10 cellular contexts compared by ENCODE assay signal in the genomic region with DNA sequence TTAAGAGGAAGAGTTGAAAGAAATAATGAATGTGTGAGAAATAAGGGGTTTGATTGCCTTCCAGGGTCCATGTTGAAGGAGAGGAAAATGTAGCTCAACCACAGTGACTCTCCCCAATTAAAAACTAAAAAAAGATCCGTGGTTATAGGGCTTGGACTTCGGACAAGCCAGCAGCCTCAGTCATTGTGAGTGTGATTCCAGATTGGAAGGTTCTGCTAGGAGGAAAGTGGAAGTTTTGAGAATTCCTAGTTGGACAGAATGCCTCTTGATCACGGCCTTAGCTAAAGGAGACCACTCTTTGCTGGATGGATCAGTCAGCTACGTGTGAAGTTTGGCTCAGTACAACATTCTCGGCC. TPM values are rescaled to one million over a fixed set of nuclear protein-coding genes. Genes with fewer than 3 reads are reported as not detected.
A peak's percentile ranks its signal among the peaks of the same experiment; 100 is the strongest.
DNase-seq lines count a peak whose midpoint lies in the region; ATAC-seq, FAIRE-seq and TF ChIP-seq lines count a peak whose summit lies in the region.
"Had no signal": no experiment of that assay in that cellular context is flagged by ENCODE, and none has a peak within 500 bp of the region (broad histone marks: within the 10 kb centered on the region; RNA-seq: fewer than 3 reads in every experiment).

No MANE protein-coding gene starts in this region.

- no peaks in the 10 kb centered on the region for H3K36me3 Mint-ChIP-seq in activated naive CD8-positive, alpha-beta T cell treated with anti-CD3 and anti-CD28 coated beads, Interleukin-2, amount 10 ng/mL, durations not matched to agents 7 days and 5 days
- H3K36me3 Mint-ChIP-seq in mesothelial cell of epicardium, result no peaks in the 10 kb centered on the region

- BruUV-seq in HepG2 (replicated peaks; lab: Mats Ljungman, UMichigan), result no TSS peak

- FAIRE-seq in HepG2 (lab: Jason Lieb, UNC), result no peak

- H3K9ac ChIP-seq in HepG2 (ENCODE audit: insufficient read depth, low read depth, low read length), result no peak overlapping the region

- H3K79me2 ChIP-seq in HepG2 (ENCODE audit: insufficient read depth, low read length), result peaks cover 94% of the 10 kb centered on the region

- no peak overlapping the region for H3K27ac ChIP-seq in HepG2 (ENCODE audit: extremely low read length, insufficient read depth, low read length)
- H3K27ac ChIP-seq in right lobe of liver, result no peak overlapping the region
- H3K27ac ChIP-seq in aorta (ENCODE audit: low read depth in 1 of 2, low read length in 2 of 2), result peak overlapping the region; percentile 54 to 62
- H3K27ac ChIP-seq in spleen, result peak overlapping the region in 4 of 8 donors; percentile 1 to 59 (median 40)

- peaks cover 92% of the 10 kb centered on the region for H4K20me1 ChIP-seq in HepG2 (ENCODE audit: insufficient read depth, low read length)

- POLR2A ChIA-PET in HepG2 (lab: Yijun Ruan, JAX), result no interaction called here
- POLR2A ChIA-PET in activated naive CD8-positive, alpha-beta T cell treated with anti-CD3 and anti-CD28 coated beads, Interleukin-2, amount 10 ng/mL, durations not matched to agents 7 days and 5 days (lab: Charles Lee), result interaction anchor here (0.7 kb wide), 1 partner anchor 51 kb away, joined by 3 read pairs; no protein-coding TSS in a partner anchor

- H3K4me1 ChIP-seq in HepG2 (ENCODE audit: insufficient read depth, low read length), result peaks cover 90% of the 10 kb centered on the region
- peaks cover 0 to 33% (median 7%) of the 10 kb centered on the region in 4 donors for H3K4me1 ChIP-seq in right lobe of liver
- H3K4me1 ChIP-seq in aorta (ENCODE audit: control insufficient read depth in 1 of 2, insufficient read depth in 2 of 2, low read length in 2 of 2), result no peaks in the 10 kb centered on the region
- H3K4me1 ChIP-seq in spleen, result peaks cover 0 to 46% (median 31%) of the 10 kb centered on the region in 6 donors

- no peak for TF ChIP-seq RAD21 in HepG2 (CRISPR knock-in tag; IDR thresholded peaks at IDR 0.05)

- TF ChIP-seq EP300 in HepG2 (IDR thresholded peaks at IDR 0.05; ENCODE audit: low read depth in 2 of 2, low read length in 2 of 2), result no peak
- no peak for TF ChIP-seq EP300 in HepG2 (CRISPR knock-in tag; IDR thresholded peaks at IDR 0.05; ENCODE audit: borderline replicate concordance)

- CTCF ChIA-PET in HepG2 (lab: Yijun Ruan, JAX; ENCODE audit: low intra/inter-chr PET ratio, low total read pairs), result no interaction called here

- H3K4me3 ChIP-seq in HepG2 (replicated peaks in 1 of 3; ENCODE audit: insufficient read depth in 1 of 3, low read depth in 2 of 3, low read length in 3 of 3) (no peak overlapping the region), right lobe of liver (no peak overlapping the region), aorta (ENCODE audit: low read length in 2 of 2) (no peak overlapping the region), spleen (no peak overlapping the region)

- 73% methylated on average over 3 of the region's 5 CpGs for WGBS in HepG2 (ENCODE audit: low lambda C conversion rate)
- WGBS in right lobe of liver (ENCODE audit: insufficient coverage, low coverage, low lambda C conversion rate, missing lambda C conversion rate), result 45% methylated on average over 3 of the region's 5 CpGs
- WGBS in aorta, 2 donors, result 5 to 14% methylated on average over 5 of the region's 5 CpGs
- WGBS in spleen, 5 donors, result 73 to 83% (median 79%) methylated on average over 5 of the region's 5 CpGs

- intact Hi-C loops in HepG2 (cut with micrococcal nuclease; ENCODE audit: unreplicated experiment) (no loop called here), right lobe of liver (cut with DNase I) (no loop called here), aorta (cut with DNase I) (no loop called here), spleen (cut with DNase I; ENCODE audit: low total_unique reads) (no loop called here)

- H3K4me1 Mint-ChIP-seq in activated naive CD8-positive, alpha-beta T cell treated with anti-CD3 and anti-CD28 coated beads, Interleukin-2, amount 10 ng/mL, durations not matched to agents 7 days and 5 days, result peaks cover 25% of the 10 kb centered on the region
- H3K4me1 Mint-ChIP-seq in mesothelial cell of epicardium, result peaks cover 53% of the 10 kb centered on the region

- no peak overlapping the region for H2AFZ ChIP-seq in HepG2 (ENCODE audit: low read length)

- H3K9me3 Mint-ChIP-seq in activated naive CD8-positive, alpha-beta T cell treated with anti-CD3 and anti-CD28 coated beads, Interleukin-2, amount 10 ng/mL, durations not matched to agents 7 days and 5 days, result no peaks in the 10 kb centered on the region
- no peaks in the 10 kb centered on the region for H3K9me3 Mint-ChIP-seq in mesothelial cell of epicardium

- in situ Hi-C loops in HepG2 (cut with HindIII; ENCODE audit: extremely low pct_ligation_motif_present, low pct_unique_long_range_greater_than_20kb), result no loop called here

- no peaks in the 10 kb centered on the region for H3K27me3 ChIP-seq in HepG2 (ENCODE audit: control insufficient read depth in 1 of 2, insufficient read depth in 2 of 2, low read length in 2 of 2)
- no peaks in the 10 kb centered on the region for H3K27me3 ChIP-seq in right lobe of liver
- H3K27me3 ChIP-seq in aorta (ENCODE audit: control insufficient read depth in 1 of 2, insufficient read depth in 2 of 2, low read length in 1 of 2), result no peaks in the 10 kb centered on the region
- H3K27me3 ChIP-seq in spleen (replicated peaks in 1 of 7), result no peaks in the 10 kb centered on the region

- no peak for TF ChIP-seq CTCF in HepG2 (CRISPR knock-in tag; IDR thresholded peaks at IDR 0.05)
- no peak for TF ChIP-seq CTCF in right lobe of liver (IDR thresholded peaks at IDR 0.05)
- TF ChIP-seq CTCF in mesothelial cell of epicardium (IDR thresholded peaks at IDR 0.05; ENCODE audit: unreplicated experiment), result no peak
- no peak for TF ChIP-seq CTCF in spleen (IDR thresholded peaks at IDR 0.05 in 8 of 11, conservative IDR thresholded peaks at IDR 0.05 in 3 of 11)

- H3K9me3 ChIP-seq in HepG2 (ENCODE audit: low read length) (no peaks in the 10 kb centered on the region), right lobe of liver (no peaks in the 10 kb centered on the region), aorta (ENCODE audit: control insufficient read depth, low read length) (no peaks in the 10 kb centered on the region), spleen (no peaks in the 10 kb centered on the region)

- no peak for DNase-seq in HepG2 (ENCODE audit: low spot score)
- DNase-seq in right lobe of liver, result no peak
- DNase-seq in activated naive CD8-positive, alpha-beta T cell treated with anti-CD3 and anti-CD28 coated beads, Interleukin-2, amount 10 ng/mL, durations not matched to agents 7 days and 5 days, result no peak
- DNase-seq in mesothelial cell of epicardium (ENCODE audit: low spot score in 2 of 2, unreplicated experiment in 2 of 2), result no peak
- DNase-seq in aorta, result no peak
- no peak for DNase-seq in NCI-H1694 (lab: John Stamatoyannopoulos, UW)
- DNase-seq in spleen, result no peak
- DNase-seq: amniotic stem cell, NCI-H1092 had no signal

- H3K27ac Mint-ChIP-seq in activated naive CD8-positive, alpha-beta T cell treated with anti-CD3 and anti-CD28 coated beads, Interleukin-2, amount 10 ng/mL, durations not matched to agents 7 days and 5 days, result peak overlapping the region; percentile 20
- peak overlapping the region; percentile 88 for H3K27ac Mint-ChIP-seq in mesothelial cell of epicardium

- H3K36me3 ChIP-seq in HepG2 (replicated peaks in 1 of 2; ENCODE audit: control insufficient read depth in 1 of 2, insufficient read depth in 2 of 2, low read length in 2 of 2) (peaks cover 0 to 21% of the 10 kb centered on the region in 2 experiments; a peak in 4 of 5 replicates), right lobe of liver (no peaks in the 10 kb centered on the region), aorta (ENCODE audit: control insufficient read depth in 1 of 2, insufficient read depth in 2 of 2, low read length in 1 of 2) (no peaks in the 10 kb centered on the region), spleen (no peaks in the 10 kb centered on the region)

- H3K27me3 Mint-ChIP-seq in activated naive CD8-positive, alpha-beta T cell treated with anti-CD3 and anti-CD28 coated beads, Interleukin-2, amount 10 ng/mL, durations not matched to agents 7 days and 5 days, result peaks cover 7% of the 10 kb centered on the region
- H3K27me3 Mint-ChIP-seq in mesothelial cell of epicardium (ENCODE audit: low read depth), result no peaks in the 10 kb centered on the region

- peak overlapping the region; percentile 12 for H3K4me3 Mint-ChIP-seq in activated naive CD8-positive, alpha-beta T cell treated with anti-CD3 and anti-CD28 coated beads, Interleukin-2, amount 10 ng/mL, durations not matched to agents 7 days and 5 days
- no peak overlapping the region for H3K4me3 Mint-ChIP-seq in mesothelial cell of epicardium

- no peak overlapping the region for H3K4me2 ChIP-seq in HepG2 (ENCODE audit: low read depth, low read length)

- ATAC-seq in HepG2 (no peak), right lobe of liver (no peak), aorta (ENCODE audit: low FRiP score) (peak; percentile 11), GM19395 (IDR thresholded peaks at IDR 0.05; ENCODE audit: unreplicated experiment) (no peak)
- ATAC-seq in activated naive CD8-positive, alpha-beta T cell treated with anti-CD3 and anti-CD28 coated beads, Interleukin-2, amount 10 ng/mL, durations not matched to agents 7 days and 5 days (ENCODE audit: low read depth), result no peak

- no peak for TF ChIP-seq POLR2A in HepG2 (IDR thresholded peaks at IDR 0.05; ENCODE audit: insufficient read depth in 1 of 2, low read depth in 2 of 2, low read length in 2 of 2)
- no peak for TF ChIP-seq POLR2A in right lobe of liver (IDR thresholded peaks at IDR 0.05)
- no peak for TF ChIP-seq POLR2A in spleen (IDR thresholded peaks at IDR 0.05)

RNA-seq across cellular contexts. Expression of gene FLNB, which starts 27.3 kb away (rescaled TPM):
- 48.8 and 130 TPM in 2 replicates for total RNA-seq in HepG2 (2016; rRNA removed; fragmentation: Illumina TruSeq; extraction: Trizol)
- 13.1 and 13.3 TPM in 2 replicates for total RNA-seq in HepG2 (2016; cell fraction: cytosol; rRNA removed; fragmentation: Illumina TruSeq; extraction: Trizol; ENCODE audit: low read depth)
- total RNA-seq in HepG2 (2016; cell fraction: insoluble cytoplasmic fraction; rRNA removed; fragmentation: Illumina TruSeq; extraction: Trizol), result 39.2 and 136 TPM in 2 replicates
- 18.9 and 22.5 TPM in 2 replicates for total RNA-seq in HepG2 (2016; cell fraction: membrane; rRNA removed; fragmentation: Illumina TruSeq; extraction: Trizol)
- 211 and 228 TPM in 2 replicates for total RNA-seq in HepG2 (2016; cell fraction: nucleus; rRNA removed; fragmentation: Illumina TruSeq; extraction: Trizol)
- polyA plus RNA-seq in HepG2 (2011; rRNA removed), result 106 and 126 TPM in 2 replicates
- polyA plus RNA-seq in HepG2 (2011; cell fraction: cytosol; rRNA removed), result 92.4 and 98.4 TPM in 2 replicates
- polyA plus RNA-seq in HepG2 (2011; cell fraction: nucleus; rRNA removed), result 739 and 796 TPM in 2 replicates
- 198 and 216 TPM in 2 replicates for polyA plus RNA-seq in HepG2 (2012)
- 8.9 and 9.6 TPM in 2 replicates for polyA plus RNA-seq in HepG2 (2016; cell fraction: cytosol; fragmentation: Illumina TruSeq; extraction: Trizol; ENCODE audit: low read depth)
- polyA plus RNA-seq in HepG2 (2016; cell fraction: insoluble cytoplasmic fraction; fragmentation: Illumina TruSeq; extraction: Trizol; ENCODE audit: low read depth), result 41.9 and 44.7 TPM in 2 replicates
- polyA plus RNA-seq in HepG2 (2016; cell fraction: membrane; fragmentation: Illumina TruSeq; extraction: Trizol; ENCODE audit: low read depth), result 15.4 and 16.3 TPM in 2 replicates
- polyA plus RNA-seq in HepG2 (2016; cell fraction: nucleus; fragmentation: Illumina TruSeq; extraction: Trizol; ENCODE audit: insufficient read depth, low read depth), result 270 and 279 TPM in 2 replicates
- 277 and 558 TPM in 2 replicates for polyA minus RNA-seq in HepG2 (2011; rRNA and poly(A)+ RNA removed; ENCODE audit: low replicate concordance)
- polyA minus RNA-seq in HepG2 (2011; cell fraction: cytosol; rRNA and poly(A)+ RNA removed), result 259 and 274 TPM in 2 replicates
- 831 and 1,056 TPM in 2 replicates for polyA minus RNA-seq in HepG2 (2011; cell fraction: nucleus; rRNA and poly(A)+ RNA removed)
- 100 to 1,000 TPM in 2 of 6 experiments, 10 to 100 TPM in 4; 48.4 to 109 (median 97.8) TPM for total RNA-seq in right lobe of liver
- total RNA-seq in activated naive CD8-positive, alpha-beta T cell treated with anti-CD3 and anti-CD28 coated beads, Interleukin-2, amount 10 ng/mL, durations not matched to agents 7 days and 5 days, result 10 to 100 TPM; 14.6 TPM
- total RNA-seq in mesothelial cell of epicardium, result 173 to 190 TPM (median 177 TPM) in 3 replicates
- total RNA-seq in aorta, result 100 to 1,000 TPM; 157 to 254 TPM
- polyA plus RNA-seq in aorta, result 10 to 100 TPM; 33.3 to 92.6 TPM
- 100 to 1,000 TPM in 4 of 7 donors, 10 to 100 TPM in 3; 77.5 to 163 (median 111) TPM for total RNA-seq in spleen
- 10 to 100 TPM; 38.9 to 70.3 (median 49.4) TPM for polyA plus RNA-seq in spleen

Comparison
In these comparisons a context has a peak if more than half of its experiments do, and no peak if none do; other contexts are left out.
1. H3K27ac ChIP-seq: peak in aorta (2 of 2); none in HepG2 (single experiment) and right lobe of liver (0 of 3).